ENCODE assay signal across 13 cellular contexts in genomic region chr7:117041007-117041406, GRCh38.
A peak's percentile ranks its signal among the peaks of the same experiment; 100 is the strongest.
DNase-seq lines count a peak whose midpoint lies in the region; ATAC-seq, FAIRE-seq and TF ChIP-seq lines count a peak whose summit lies in the region.
"Had no signal": no experiment of that assay in that cellular context is flagged by ENCODE, and none has a peak within 500 bp of the region (broad histone marks: within the 10 kb centered on the region; RNA-seq: fewer than 3 reads in every experiment).

No MANE protein-coding gene starts in this region.

- H3K4me3 Mint-ChIP-seq in naive thymus-derived CD4-positive, alpha-beta T cell, result no peak overlapping the region
- H3K4me3 Mint-ChIP-seq: T-helper 1 cell treated with Interleukin-12 subunit alpha and Interleukin-12 subunit beta and Interleukin-4 antibody, amounts not matched to agents 30 μg/mL and 1 μg/mL, for 36 hours had no signal

- peaks cover 0 to 5% (median 0%) of the 10 kb centered on the region in 7 donors for H3K4me1 Mint-ChIP-seq in naive thymus-derived CD4-positive, alpha-beta T cell

- peaks cover 0 to 45% (median 0%) of the 10 kb centered on the region in 5 donors for H3K27me3 Mint-ChIP-seq in naive thymus-derived CD4-positive, alpha-beta T cell

- peak; percentile 85 for FAIRE-seq in GM12892 (lab: Jason Lieb, UNC)
- FAIRE-seq: islet of Langerhans had no signal

- no peak overlapping the region for H3K4me3 ChIP-seq in choroid plexus epithelial cell (ENCODE audit: low read depth, low read length)
- no peak overlapping the region for H3K4me3 ChIP-seq in naive thymus-derived CD4-positive, alpha-beta T cell (ENCODE audit: low read length)
- H3K4me3 ChIP-seq: uterus had no signal

- no peak for TF ChIP-seq POLR2A in GM12892 (IDR thresholded peaks at IDR 0.05; ENCODE audit: low read depth, low read length)

- H3K27ac ChIP-seq in naive thymus-derived CD4-positive, alpha-beta T cell (ENCODE audit: low read depth, low read length), result no peak overlapping the region
- H3K27ac ChIP-seq: uterus had no signal

- H3K36me3 Mint-ChIP-seq in naive thymus-derived CD4-positive, alpha-beta T cell, result no peaks in the 10 kb centered on the region

- H3K9me3 Mint-ChIP-seq in naive thymus-derived CD4-positive, alpha-beta T cell, result no peaks in the 10 kb centered on the region
- H3K9me3 Mint-ChIP-seq: T-helper 1 cell treated with Interleukin-12 subunit alpha and Interleukin-12 subunit beta and Interleukin-4 antibody, amounts not matched to agents 30 μg/mL and 1 μg/mL, for 36 hours had no signal

- ATAC-seq in GM19438 (IDR thresholded peaks at IDR 0.05; ENCODE audit: low read depth, unreplicated experiment) (peak; percentile 88), HG03045 (IDR thresholded peaks at IDR 0.05; ENCODE audit: unreplicated experiment) (peak; percentile 81), Right ventricle myocardium inferior (no peak)
- ATAC-seq in naive thymus-derived CD4-positive, alpha-beta T cell, result no peak

- peaks cover 0 to 5% (median 0%) of the 10 kb centered on the region in 3 experiments for H3K36me3 ChIP-seq in naive thymus-derived CD4-positive, alpha-beta T cell (ENCODE audit: control insufficient read depth in 2 of 3, insufficient read depth in 3 of 3, low read length in 3 of 3)
- H3K36me3 ChIP-seq: uterus had no signal

- no peak for TF ChIP-seq CTCF in choroid plexus epithelial cell (conservative IDR thresholded peaks at IDR 0.05; ENCODE audit: low read depth, low read length)

- no peaks in the 10 kb centered on the region for H3K27me3 ChIP-seq in naive thymus-derived CD4-positive, alpha-beta T cell (ENCODE audit: control insufficient read depth in 2 of 2, insufficient read depth in 2 of 2, low read length in 2 of 2)
- H3K27me3 ChIP-seq: uterus had no signal

- CTCF ChIA-PET in naive thymus-derived CD4-positive, alpha-beta T cell (lab: Charles Lee), result no interaction called here

- POLR2A ChIA-PET in naive thymus-derived CD4-positive, alpha-beta T cell (lab: Charles Lee), result no interaction called here

- H3K27ac Mint-ChIP-seq in naive thymus-derived CD4-positive, alpha-beta T cell, result no peak overlapping the region
- H3K27ac Mint-ChIP-seq: T-helper 1 cell treated with Interleukin-12 subunit alpha and Interleukin-12 subunit beta and Interleukin-4 antibody, amounts not matched to agents 30 μg/mL and 1 μg/mL, for 36 hours had no signal

- no peaks in the 10 kb centered on the region for H3K9me3 ChIP-seq in naive thymus-derived CD4-positive, alpha-beta T cell (ENCODE audit: control insufficient read depth in 2 of 3, low read length in 3 of 3)
- H3K9me3 ChIP-seq: uterus had no signal

- DNase-seq in GM12892 (ENCODE audit: insufficient read length) (no peak), choroid plexus epithelial cell (ENCODE audit: low read depth) (peak; percentile 79), cortex of kidney (lab: John Stamatoyannopoulos, UW) (no peak), Right ventricle myocardium inferior (ENCODE audit: missing footprints) (no peak)
- DNase-seq in naive thymus-derived CD4-positive, alpha-beta T cell, result no peak
- no peak for DNase-seq in activated CD8-positive, alpha-beta memory T cell treated with anti-CD3 and anti-CD28 coated beads, Interleukin-2, amount 50 U/mL, for 4 hours
- DNase-seq: anterior cingulate cortex, GF-D8, uterus had no signal

- no peaks in the 10 kb centered on the region for H3K4me1 ChIP-seq in naive thymus-derived CD4-positive, alpha-beta T cell (ENCODE audit: control insufficient read depth in 2 of 2, insufficient read depth in 2 of 2, low read length in 2 of 2)

- intact Hi-C loops in Right ventricle myocardium inferior (cut with DNase I), result no loop called here
- intact Hi-C loops in naive thymus-derived CD4-positive, alpha-beta T cell (cut with micrococcal nuclease), result no loop called here

Comparison
In these comparisons a context has a peak if more than half of its experiments do, and no peak if none do; other contexts are left out.
1. ATAC-seq: peak in GM19438 (single experiment) and HG03045 (single experiment); none in Right ventricle myocardium inferior (single experiment) and naive thymus-derived CD4-positive, alpha-beta T cell (single experiment).